24 cellular contexts compared by ENCODE assay signal in the genomic region with DNA sequence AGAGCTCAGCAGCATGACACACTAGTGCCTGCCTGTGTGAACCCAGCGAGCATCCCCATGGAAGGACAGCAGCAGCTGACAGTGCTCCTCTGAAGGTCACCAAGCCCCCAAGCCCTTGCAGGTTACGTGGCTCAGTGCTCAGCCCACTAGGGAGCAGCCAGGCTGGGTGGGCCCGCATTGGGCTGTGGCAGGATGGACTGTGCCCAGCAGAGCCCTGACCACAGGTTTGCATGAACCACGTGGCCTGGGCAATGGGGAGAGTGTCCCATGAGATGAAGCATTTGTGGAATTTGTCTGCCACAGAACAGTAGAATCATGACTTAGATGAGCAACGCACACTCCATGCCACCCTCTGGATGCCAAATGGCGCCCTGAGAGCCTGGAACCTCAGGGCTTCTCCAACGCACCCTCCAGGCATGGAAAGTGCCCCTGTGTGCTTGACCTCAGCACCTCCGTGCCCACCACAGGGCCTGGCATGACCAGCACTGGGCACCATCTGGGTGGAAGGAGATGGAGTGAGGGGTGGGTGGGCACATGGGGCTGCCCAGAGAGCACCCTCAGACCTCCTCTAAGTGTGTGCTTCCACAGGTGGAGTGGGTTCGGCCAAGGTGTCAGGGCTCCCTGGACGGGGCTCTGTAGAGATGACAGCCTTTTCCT.
DNase-seq lines count a peak whose midpoint lies in the region; ATAC-seq, FAIRE-seq and TF ChIP-seq lines count a peak whose summit lies in the region.
"Had no signal": no experiment of that assay in that cellular context is flagged by ENCODE, and none has a peak within 500 bp of the region (broad histone marks: within the 10 kb centered on the region; RNA-seq: fewer than 3 reads in every experiment).

No MANE protein-coding gene starts in this region.

- peak; percentile 13 for DNase-seq in activated CD4-positive, alpha-beta memory T cell treated with anti-CD3 and anti-CD28 coated beads, Interleukin-2, amount 10 ng/mL, durations not matched to agents 7 days and 5 days
- no peak for DNase-seq in activated CD4-positive, alpha-beta memory T cell treated with anti-CD3 and anti-CD28 coated beads for 36 hours
- DNase-seq in ecto neural progenitor cell (ENCODE audit: low spot score) (peak; percentile 32), mesenteric fat pad (ENCODE audit: low spot score) (peak; percentile 82), pancreas (no peak)
- no peak for DNase-seq in stimulated activated naive CD8-positive, alpha-beta T cell treated with anti-CD3 and anti-CD28 coated beads, Interleukin-15, amount 100 ng/mL, for 72 hours
- DNase-seq in activated CD4-positive, alpha-beta T cell treated with anti-CD3 and anti-CD28 coated beads for 1 hour: no peak
- DNase-seq: BE2C; CD4-positive, CD25-positive, alpha-beta regulatory T cell; Karpas-422; NCI-H1092 treated with DMSO at 0.1 percent for 48 hours; NCI-H1436; NCI-H187; NCI-H2081 treated with DMSO at 0.1 percent for 48 hours; NCI-H2171; NCI-H226; NCI-H510A; NCI-H69; SHP77 treated with DMSO at 0.1 percent for 48 hours had no signal

- 80 to 87% methylated on average over 10 of the region's 10 CpGs for WGBS in pancreas, 2 donors

- peaks cover 64% of the 10 kb centered on the region for H3K4me1 ChIP-seq in BLaER1
- H3K4me1 ChIP-seq in pancreas: no peaks in the 10 kb centered on the region
- H3K4me1 ChIP-seq: BE2C had no signal

- H3K36me3 Mint-ChIP-seq in activated CD4-positive, alpha-beta memory T cell treated with anti-CD3 and anti-CD28 coated beads, Interleukin-2, amount 10 ng/mL, durations not matched to agents 7 days and 5 days (ENCODE audit: low read depth): no peaks in the 10 kb centered on the region
- H3K36me3 Mint-ChIP-seq in activated CD4-positive, alpha-beta memory T cell treated with anti-CD3 and anti-CD28 coated beads for 36 hours: no peaks in the 10 kb centered on the region
- H3K36me3 Mint-ChIP-seq: CD4-positive, CD25-positive, alpha-beta regulatory T cell had no signal

- peak overlapping the region; percentile 48 for H3K4me2 ChIP-seq in BLaER1

- H3K27me3 ChIP-seq in BLaER1: no peaks in the 10 kb centered on the region
- H3K27me3 ChIP-seq in pancreas: no peaks in the 10 kb centered on the region
- H3K27me3 ChIP-seq: BE2C had no signal

- no peak overlapping the region for H3K9ac ChIP-seq in BLaER1

- H3K9me3 ChIP-seq in BLaER1 (no peaks in the 10 kb centered on the region), pancreas (no peaks in the 10 kb centered on the region)
- H3K9me3 ChIP-seq: BE2C had no signal

- intact Hi-C loops in activated CD4-positive, alpha-beta memory T cell treated with anti-CD3 and anti-CD28 coated beads for 36 hours (cut with micrococcal nuclease): no loop called here
- intact Hi-C loops in pancreas (cut with DNase I): no loop called here

- no peaks in the 10 kb centered on the region for H3K27me3 Mint-ChIP-seq in activated CD4-positive, alpha-beta memory T cell treated with anti-CD3 and anti-CD28 coated beads, Interleukin-2, amount 10 ng/mL, durations not matched to agents 7 days and 5 days
- H3K27me3 Mint-ChIP-seq in activated CD4-positive, alpha-beta memory T cell treated with anti-CD3 and anti-CD28 coated beads for 36 hours: peaks cover 2% of the 10 kb centered on the region
- peaks cover 16% of the 10 kb centered on the region for H3K27me3 Mint-ChIP-seq in stimulated activated naive CD8-positive, alpha-beta T cell treated with anti-CD3 and anti-CD28 coated beads, Interleukin-15, amount 100 ng/mL, for 72 hours
- H3K27me3 Mint-ChIP-seq: CD4-positive, CD25-positive, alpha-beta regulatory T cell had no signal

- CTCF ChIA-PET in activated CD4-positive, alpha-beta memory T cell treated with anti-CD3 and anti-CD28 coated beads, Interleukin-2, amount 10 ng/mL, durations not matched to agents 7 days and 5 days (lab: Charles Lee): no interaction called here
- CTCF ChIA-PET in activated CD4-positive, alpha-beta memory T cell treated with anti-CD3 and anti-CD28 coated beads for 36 hours (lab: Charles Lee): interaction anchor here (1.3 kb wide), 1 partner anchor 15 kb away, joined by 4 read pairs; no protein-coding TSS in a partner anchor

- no peak overlapping the region for H3K4me3 ChIP-seq in BLaER1
- H3K4me3 ChIP-seq in pancreas: no peak overlapping the region

- no peak for TF ChIP-seq CTCF in pancreas (IDR thresholded peaks at IDR 0.05)

- H3K4me3 Mint-ChIP-seq in activated CD4-positive, alpha-beta memory T cell treated with anti-CD3 and anti-CD28 coated beads, Interleukin-2, amount 10 ng/mL, durations not matched to agents 7 days and 5 days: no peak overlapping the region
- no peak overlapping the region for H3K4me3 Mint-ChIP-seq in activated CD4-positive, alpha-beta memory T cell treated with anti-CD3 and anti-CD28 coated beads for 36 hours
- no peak overlapping the region for H3K4me3 Mint-ChIP-seq in stimulated activated naive CD8-positive, alpha-beta T cell treated with anti-CD3 and anti-CD28 coated beads, Interleukin-15, amount 100 ng/mL, for 72 hours
- H3K4me3 Mint-ChIP-seq: CD4-positive, CD25-positive, alpha-beta regulatory T cell had no signal

- ATAC-seq in pancreas: no peak
- ATAC-seq in stimulated activated naive CD8-positive, alpha-beta T cell treated with anti-CD3 and anti-CD28 coated beads, Interleukin-15, amount 100 ng/mL, for 72 hours: no peak
- ATAC-seq: HepG2 had no signal

- no peak for FAIRE-seq in pancreas (lab: Jason Lieb, UNC)
- FAIRE-seq: GM19239, HepG2 had no signal

- POLR2A ChIA-PET in activated CD4-positive, alpha-beta memory T cell treated with anti-CD3 and anti-CD28 coated beads, Interleukin-2, amount 10 ng/mL, durations not matched to agents 7 days and 5 days (lab: Charles Lee): no interaction called here
- POLR2A ChIA-PET in activated CD4-positive, alpha-beta memory T cell treated with anti-CD3 and anti-CD28 coated beads for 36 hours (lab: Charles Lee): no interaction called here

- H3K9me3 Mint-ChIP-seq in activated CD4-positive, alpha-beta memory T cell treated with anti-CD3 and anti-CD28 coated beads, Interleukin-2, amount 10 ng/mL, durations not matched to agents 7 days and 5 days: no peaks in the 10 kb centered on the region
- H3K9me3 Mint-ChIP-seq in activated CD4-positive, alpha-beta memory T cell treated with anti-CD3 and anti-CD28 coated beads for 36 hours: no peaks in the 10 kb centered on the region
- H3K9me3 Mint-ChIP-seq in stimulated activated naive CD8-positive, alpha-beta T cell treated with anti-CD3 and anti-CD28 coated beads, Interleukin-15, amount 100 ng/mL, for 72 hours: no peaks in the 10 kb centered on the region

- H4K20me1 ChIP-seq in BLaER1: no peaks in the 10 kb centered on the region

- H3K27ac Mint-ChIP-seq in activated CD4-positive, alpha-beta memory T cell treated with anti-CD3 and anti-CD28 coated beads, Interleukin-2, amount 10 ng/mL, durations not matched to agents 7 days and 5 days: no peak overlapping the region
- H3K27ac Mint-ChIP-seq in activated CD4-positive, alpha-beta memory T cell treated with anti-CD3 and anti-CD28 coated beads for 36 hours: no peak overlapping the region
- no peak overlapping the region for H3K27ac Mint-ChIP-seq in stimulated activated naive CD8-positive, alpha-beta T cell treated with anti-CD3 and anti-CD28 coated beads, Interleukin-15, amount 100 ng/mL, for 72 hours
- H3K27ac Mint-ChIP-seq: CD4-positive, CD25-positive, alpha-beta regulatory T cell had no signal

- H3K27ac ChIP-seq in BLaER1 (no peak overlapping the region; the same call in 1 of the 2 replicates), pancreas (no peak overlapping the region)
- H3K27ac ChIP-seq: 22Rv1, RWPE1 had no signal

- H3K36me3 ChIP-seq in BLaER1: no peaks in the 10 kb centered on the region
- H3K36me3 ChIP-seq in pancreas: no peaks in the 10 kb centered on the region
- H3K36me3 ChIP-seq: BE2C had no signal

- no peaks in the 10 kb centered on the region for H3K4me1 Mint-ChIP-seq in activated CD4-positive, alpha-beta memory T cell treated with anti-CD3 and anti-CD28 coated beads, Interleukin-2, amount 10 ng/mL, durations not matched to agents 7 days and 5 days
- no peaks in the 10 kb centered on the region for H3K4me1 Mint-ChIP-seq in activated CD4-positive, alpha-beta memory T cell treated with anti-CD3 and anti-CD28 coated beads for 36 hours (ENCODE audit: low read depth)
- no peaks in the 10 kb centered on the region for H3K4me1 Mint-ChIP-seq in stimulated activated naive CD8-positive, alpha-beta T cell treated with anti-CD3 and anti-CD28 coated beads, Interleukin-15, amount 100 ng/mL, for 72 hours
- H3K4me1 Mint-ChIP-seq: CD4-positive, CD25-positive, alpha-beta regulatory T cell had no signal

Comparison
In these comparisons a context has a peak if more than half of its experiments do, and no peak if none do; other contexts are left out.
1. DNase-seq: peak in activated CD4-positive, alpha-beta memory T cell treated with anti-CD3 and anti-CD28 coated beads, Interleukin-2, amount 10 ng/mL, durations not matched to agents 7 days and 5 days (single experiment), ecto neural progenitor cell (single experiment) and mesenteric fat pad (single experiment); none in activated CD4-positive, alpha-beta memory T cell treated with anti-CD3 and anti-CD28 coated beads for 36 hours (single experiment), pancreas (0 of 6), stimulated activated naive CD8-positive, alpha-beta T cell treated with anti-CD3 and anti-CD28 coated beads, Interleukin-15, amount 100 ng/mL, for 72 hours (0 of 2) and activated CD4-positive, alpha-beta T cell treated with anti-CD3 and anti-CD28 coated beads for 1 hour (single experiment).